20 cellular contexts compared by ENCODE assay signal in the genomic region with DNA sequence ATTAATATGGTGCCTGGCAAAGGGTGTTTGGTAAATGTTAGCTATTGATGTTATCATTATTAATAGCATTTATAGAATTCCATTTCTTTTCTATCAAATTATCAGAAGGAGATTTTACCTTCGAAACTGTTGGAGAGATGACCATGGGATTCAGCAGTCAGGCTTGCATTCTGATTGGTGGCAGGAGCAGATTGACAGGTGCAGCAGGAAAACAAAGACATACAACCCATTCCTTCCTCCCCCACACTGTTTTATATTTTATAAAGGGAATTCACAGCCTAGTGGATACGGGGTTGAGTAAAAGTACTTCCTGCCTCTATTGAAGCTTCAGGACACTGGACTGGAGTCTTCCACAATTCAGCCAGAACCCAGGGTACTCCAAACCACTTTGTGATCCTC. TPM values are rescaled to one million over a fixed set of nuclear protein-coding genes. Genes with fewer than 3 reads are reported as not detected.
A peak's percentile ranks its signal among the peaks of the same experiment; 100 is the strongest.
DNase-seq lines count a peak whose midpoint lies in the region; ATAC-seq and TF ChIP-seq lines count a peak whose summit lies in the region.
"Had no signal": no experiment of that assay in that cellular context is flagged by ENCODE, and none has a peak within 500 bp of the region (broad histone marks: within the 10 kb centered on the region; RNA-seq: fewer than 3 reads in every experiment).

No MANE protein-coding gene starts in this region.

- H3K9me3 Mint-ChIP-seq in osteocyte (ENCODE audit: unreplicated experiment): no peaks in the 10 kb centered on the region
- no peaks in the 10 kb centered on the region for H3K9me3 Mint-ChIP-seq in activated CD8-positive, alpha-beta memory T cell treated with anti-CD3 and anti-CD28 coated beads, Interleukin-2, amount 10 ng/mL, durations not matched to agents 7 days and 5 days (ENCODE audit: low read depth)
- H3K9me3 Mint-ChIP-seq in CD4-positive, alpha-beta memory T cell: no peaks in the 10 kb centered on the region
- H3K9me3 Mint-ChIP-seq: activated naive CD4-positive, alpha-beta T cell treated with anti-CD3 and anti-CD28 coated beads for 36 hours; GM23338; stimulated activated effector memory CD8-positive, alpha-beta T cell treated with anti-CD3 and anti-CD28 coated beads, Interleukin-12 subunit alpha, Interleukin-12 subunit beta, amount 100 ng/mL, for 72 hours had no signal

- H3K9me3 ChIP-seq in SJCRH30 (replicated peaks) (no peaks in the 10 kb centered on the region), esophagus muscularis mucosa (no peaks in the 10 kb centered on the region)
- no peaks in the 10 kb centered on the region for H3K9me3 ChIP-seq in CD4-positive, alpha-beta memory T cell (ENCODE audit: control insufficient read depth in 1 of 2, low read length in 2 of 2)

- H3K27me3 Mint-ChIP-seq in osteocyte (ENCODE audit: unreplicated experiment): no peaks in the 10 kb centered on the region
- H3K27me3 Mint-ChIP-seq in activated CD8-positive, alpha-beta memory T cell treated with anti-CD3 and anti-CD28 coated beads, Interleukin-2, amount 10 ng/mL, durations not matched to agents 7 days and 5 days: peaks cover 31% of the 10 kb centered on the region
- peaks cover 33 to 41% of the 10 kb centered on the region in 2 donors for H3K27me3 Mint-ChIP-seq in CD4-positive, alpha-beta memory T cell

- WGBS in esophagus muscularis mucosa: 66% methylated on average over 2 of the region's 2 CpGs

- CTCF ChIA-PET in activated CD8-positive, alpha-beta memory T cell treated with anti-CD3 and anti-CD28 coated beads, Interleukin-2, amount 10 ng/mL, durations not matched to agents 7 days and 5 days (lab: Charles Lee): no interaction called here
- CTCF ChIA-PET in CD4-positive, alpha-beta memory T cell (lab: Charles Lee; ENCODE audit: partially characterized antibody): interaction anchor here (1.6 kb wide), 1 partner anchor 23 kb away, joined by 4 read pairs; no protein-coding TSS in a partner anchor

- peak overlapping the region; percentile 77 for H3K27ac ChIP-seq in SJCRH30
- H3K27ac ChIP-seq in esophagus muscularis mucosa (replicated peaks in 1 of 4): no peak overlapping the region
- no peak overlapping the region for H3K27ac ChIP-seq in CD4-positive, alpha-beta memory T cell (ENCODE audit: low read depth, low read length)
- H3K27ac ChIP-seq: VCaP had no signal

- peak overlapping the region; percentile 85 for H3K27ac Mint-ChIP-seq in osteocyte (ENCODE audit: unreplicated experiment)
- no peak overlapping the region for H3K27ac Mint-ChIP-seq in activated CD8-positive, alpha-beta memory T cell treated with anti-CD3 and anti-CD28 coated beads, Interleukin-2, amount 10 ng/mL, durations not matched to agents 7 days and 5 days
- H3K27ac Mint-ChIP-seq in CD4-positive, alpha-beta memory T cell: no peak overlapping the region
- H3K27ac Mint-ChIP-seq: activated naive CD4-positive, alpha-beta T cell treated with anti-CD3 and anti-CD28 coated beads for 36 hours; GM23338; stimulated activated effector memory CD8-positive, alpha-beta T cell treated with anti-CD3 and anti-CD28 coated beads, Interleukin-12 subunit alpha, Interleukin-12 subunit beta, amount 100 ng/mL, for 72 hours had no signal

- H3K27me3 ChIP-seq in SJCRH30: no peaks in the 10 kb centered on the region
- peaks cover 0 to 29% (median 0%) of the 10 kb centered on the region in 4 donors for H3K27me3 ChIP-seq in esophagus muscularis mucosa
- H3K27me3 ChIP-seq in CD4-positive, alpha-beta memory T cell (ENCODE audit: insufficient read depth, low read length): no peaks in the 10 kb centered on the region

- peaks cover 36% of the 10 kb centered on the region for H3K4me1 Mint-ChIP-seq in osteocyte (ENCODE audit: unreplicated experiment)
- H3K4me1 Mint-ChIP-seq in activated CD8-positive, alpha-beta memory T cell treated with anti-CD3 and anti-CD28 coated beads, Interleukin-2, amount 10 ng/mL, durations not matched to agents 7 days and 5 days: peaks cover 5% of the 10 kb centered on the region
- H3K4me1 Mint-ChIP-seq in CD4-positive, alpha-beta memory T cell: no peaks in the 10 kb centered on the region

- POLR2A ChIA-PET in CD4-positive, alpha-beta memory T cell (lab: Charles Lee; ENCODE audit: partially characterized antibody): no interaction called here

- TF ChIP-seq EP300 in esophagus muscularis mucosa (IDR thresholded peaks at IDR 0.05): no peak

- H3K4me3 ChIP-seq in SJCRH30 (no peak overlapping the region), esophagus muscularis mucosa (no peak overlapping the region)
- no peak overlapping the region for H3K4me3 ChIP-seq in CD4-positive, alpha-beta memory T cell (ENCODE audit: low read length in 2 of 2)
- H3K4me3 ChIP-seq: GM23338 had no signal

- no peak overlapping the region for H3K4me3 Mint-ChIP-seq in osteocyte (ENCODE audit: unreplicated experiment)
- no peak overlapping the region for H3K4me3 Mint-ChIP-seq in activated CD8-positive, alpha-beta memory T cell treated with anti-CD3 and anti-CD28 coated beads, Interleukin-2, amount 10 ng/mL, durations not matched to agents 7 days and 5 days
- no peak overlapping the region for H3K4me3 Mint-ChIP-seq in CD4-positive, alpha-beta memory T cell
- H3K4me3 Mint-ChIP-seq: activated naive CD4-positive, alpha-beta T cell treated with anti-CD3 and anti-CD28 coated beads for 36 hours; GM23338; stimulated activated effector memory CD8-positive, alpha-beta T cell treated with anti-CD3 and anti-CD28 coated beads, Interleukin-12 subunit alpha, Interleukin-12 subunit beta, amount 100 ng/mL, for 72 hours had no signal

- H3K36me3 ChIP-seq in SJCRH30 (no peaks in the 10 kb centered on the region), esophagus muscularis mucosa (no peaks in the 10 kb centered on the region)
- no peaks in the 10 kb centered on the region for H3K36me3 ChIP-seq in CD4-positive, alpha-beta memory T cell (ENCODE audit: insufficient read depth, low read length)

- no peak for TF ChIP-seq CTCF in esophagus muscularis mucosa (IDR thresholded peaks at IDR 0.05)
- no peak for TF ChIP-seq CTCF in osteocyte (IDR thresholded peaks at IDR 0.05)

- in situ Hi-C loops in G401 (cut with HindIII; ENCODE audit: low sequenced_read_pairs): no loop called here

- H3K36me3 Mint-ChIP-seq in osteocyte (ENCODE audit: unreplicated experiment): no peaks in the 10 kb centered on the region
- no peaks in the 10 kb centered on the region for H3K36me3 Mint-ChIP-seq in activated CD8-positive, alpha-beta memory T cell treated with anti-CD3 and anti-CD28 coated beads, Interleukin-2, amount 10 ng/mL, durations not matched to agents 7 days and 5 days
- no peaks in the 10 kb centered on the region for H3K36me3 Mint-ChIP-seq in CD4-positive, alpha-beta memory T cell
- H3K36me3 Mint-ChIP-seq: stimulated activated effector memory CD8-positive, alpha-beta T cell treated with anti-CD3 and anti-CD28 coated beads, Interleukin-12 subunit alpha, Interleukin-12 subunit beta, amount 100 ng/mL, for 72 hours had no signal

- no peak for TF ChIP-seq POLR2A in esophagus muscularis mucosa (IDR thresholded peaks at IDR 0.05; ENCODE audit: low read depth)

- ATAC-seq in activated CD8-positive, alpha-beta memory T cell treated with anti-CD3 and anti-CD28 coated beads, Interleukin-2, amount 10 ng/mL, durations not matched to agents 7 days and 5 days: no peak
- no peak for ATAC-seq in HG02798 (IDR thresholded peaks at IDR 0.05; ENCODE audit: poor library complexity, unreplicated experiment)
- ATAC-seq: GM23338; stimulated activated effector memory CD8-positive, alpha-beta T cell treated with anti-CD3 and anti-CD28 coated beads, Interleukin-12 subunit alpha, Interleukin-12 subunit beta, amount 100 ng/mL, for 72 hours had no signal

- intact Hi-C loops in esophagus muscularis mucosa (cut with DNase I): no loop called here
- intact Hi-C loops in CD4-positive, alpha-beta memory T cell (cut with micrococcal nuclease): no loop called here

- H3K4me1 ChIP-seq in SJCRH30 (peaks cover 48% of the 10 kb centered on the region), esophagus muscularis mucosa (peaks cover 0 to 5% (median 4%) of the 10 kb centered on the region in 4 donors)
- no peaks in the 10 kb centered on the region for H3K4me1 ChIP-seq in CD4-positive, alpha-beta memory T cell (ENCODE audit: insufficient read depth, low read length)

- DNase-seq in G401 (ENCODE audit: low spot score) (peak; percentile 55), SJCRH30 (no peak), esophagus muscularis mucosa (ENCODE audit: extremely low spot score) (peak; percentile 8), osteocyte (ENCODE audit: extremely low spot score, unreplicated experiment) (no peak), medulla oblongata (ENCODE audit: extremely low spot score) (no peak)
- no peak for DNase-seq in activated CD8-positive, alpha-beta memory T cell treated with anti-CD3 and anti-CD28 coated beads, Interleukin-2, amount 10 ng/mL, durations not matched to agents 7 days and 5 days
- no peak for DNase-seq in CD4-positive, alpha-beta memory T cell
- DNase-seq: activated CD4-positive, alpha-beta T cell treated with anti-CD3 and anti-CD28 coated beads, Interleukin-2, amount 50 U/mL, for 48 hours; activated naive CD4-positive, alpha-beta T cell treated with anti-CD3 and anti-CD28 coated beads for 36 hours; aorta; COR-L47; left cardiac atrium; NCI-H1105; NCI-H748 treated with DMSO at 0.1 percent for 48 hours; SIG-M5; T-helper 2 cell had no signal

RNA-seq across cellular contexts. Expression of a gene that starts 55.1 kb away (rescaled TPM):
- 37.5 and 58.0 TPM in 2 replicates for total RNA-seq in G401 (2014; rRNA removed; shearing (Covaris generic))
- not detected in 2 replicates for total RNA-seq in SJCRH30 (2014; rRNA removed; shearing (Covaris generic))
- total RNA-seq in esophagus muscularis mucosa (under 1 TPM; 0.11 to 0.42 (median 0.15) TPM), osteocyte (0.10 and 0.16 TPM in 2 replicates)
- not detected for total RNA-seq in activated CD8-positive, alpha-beta memory T cell treated with anti-CD3 and anti-CD28 coated beads, Interleukin-2, amount 10 ng/mL, durations not matched to agents 7 days and 5 days
- not detected for total RNA-seq in CD4-positive, alpha-beta memory T cell
- not detected for polyA plus RNA-seq in CD4-positive, alpha-beta memory T cell
- total RNA-seq: activated naive CD4-positive, alpha-beta T cell treated with anti-CD3 and anti-CD28 coated beads for 36 hours; aorta had no signal

RNA-seq across cellular contexts. Expression of a gene that starts 55.2 kb away (rescaled TPM):
- 9.7 and 13.5 TPM in 2 replicates for total RNA-seq in G401 (2014; rRNA removed; shearing (Covaris generic))
- total RNA-seq in SJCRH30 (2014; rRNA removed; shearing (Covaris generic)): 13.3 and 14.2 TPM in 2 replicates
- total RNA-seq in esophagus muscularis mucosa (1 to 10 TPM; 3.7 to 8.0 (median 7.3) TPM), osteocyte (7.1 and 7.3 TPM in 2 replicates)
- total RNA-seq in activated CD8-positive, alpha-beta memory T cell treated with anti-CD3 and anti-CD28 coated beads, Interleukin-2, amount 10 ng/mL, durations not matched to agents 7 days and 5 days: 1 to 10 TPM; 4.7 to 9.7 TPM
- total RNA-seq in CD4-positive, alpha-beta memory T cell: 10 to 100 TPM; 13.4 to 13.6 TPM
- 1 to 10 TPM; 3.7 to 5.4 TPM for polyA plus RNA-seq in CD4-positive, alpha-beta memory T cell

Comparison
In these comparisons a context has a peak if more than half of its experiments do, and no peak if none do; other contexts are left out.
1. DNase-seq: peak in G401 (single experiment) and esophagus muscularis mucosa (single experiment); none in SJCRH30 (0 of 2), osteocyte (single experiment), medulla oblongata (single experiment), activated CD8-positive, alpha-beta memory T cell treated with anti-CD3 and anti-CD28 coated beads, Interleukin-2, amount 10 ng/mL, durations not matched to agents 7 days and 5 days (single experiment) and CD4-positive, alpha-beta memory T cell (0 of 5).
2. RNA of a gene that starts 55.1 kb away (total RNA-seq): 37.5 to 58.0 TPM in G401; 0.11 to 0.42 TPM in esophagus muscularis mucosa, 0.10 to 0.16 TPM in osteocyte, not detected in CD4-positive, alpha-beta memory T cell, not detected in SJCRH30 and not detected in activated CD8-positive, alpha-beta memory T cell treated with anti-CD3 and anti-CD28 coated beads, Interleukin-2, amount 10 ng/mL, durations not matched to agents 7 days and 5 days; every median in the first group is over 10 times any median in the second.